Comparison of ENCODE assay signal across 1 cellular context in genomic region chr12:110403975-110404675, GRCh38.
TF ChIP-seq lines count a peak whose summit lies in the region.

No MANE protein-coding gene starts in this region.

TF ChIP-seq in A549, 52 proteins besides CTCF, POLR2A, EP300 and RAD21 (continued from another document):
- TF ChIP-seq MAX (IDR thresholded peaks at IDR 0.05) (no peak), PHF8 (IDR thresholded peaks at IDR 0.05; ENCODE audit: borderline replicate concordance, low read depth) (peak; percentile 54), MAFK (IDR thresholded peaks at IDR 0.05; ENCODE audit: partially characterized antibody) (no peak), NFE2L2 (conservative IDR thresholded peaks at IDR 0.05; ENCODE audit: low read length) (no peak), JUN (IDR thresholded peaks at IDR 0.05) (peak; percentile 66 to 85; a peak in 3 of 5 replicates), HOXB13 (CRISPR knock-in tag; IDR thresholded peaks at IDR 0.05; ENCODE audit: low read depth) (no peak), MYC (IDR thresholded peaks at IDR 0.05; ENCODE audit: borderline replicate concordance, low read length) (no peak), NR3C1 (IDR thresholded peaks at IDR 0.05) (no peak)
TF ChIP-seq in A549: peak in this region for 5.
